Comparison of ENCODE assay signal across 28 cellular contexts in the genomic region with DNA sequence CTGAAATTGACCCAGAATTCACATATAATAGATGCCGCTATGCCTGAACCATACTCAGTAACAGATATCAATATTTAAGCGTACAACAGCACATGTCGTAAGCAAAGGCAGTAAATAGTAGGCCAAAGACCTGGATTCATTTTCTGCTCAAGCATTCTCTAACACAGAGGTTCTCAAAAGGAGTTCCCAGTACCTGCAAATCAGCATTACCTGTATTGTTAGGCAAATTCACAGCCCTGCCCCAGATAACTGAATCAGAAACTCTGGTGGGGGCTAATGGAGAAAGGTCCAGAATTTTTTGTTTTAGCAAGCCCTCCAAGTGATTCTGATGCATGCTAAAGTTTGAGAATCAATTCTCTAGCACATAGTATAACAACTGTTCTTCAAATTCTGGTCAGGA. TPM values are rescaled to one million over a fixed set of nuclear protein-coding genes. Genes with fewer than 3 reads are reported as not detected.
"Had no signal": no experiment of that assay in that cellular context is flagged by ENCODE, and none has a peak within 500 bp of the region (broad histone marks: within the 10 kb centered on the region; RNA-seq: fewer than 3 reads in every experiment).

No MANE protein-coding gene starts in this region.

- H3K4me3 ChIP-seq: colonic mucosa, esophagus squamous epithelium, gastrocnemius medialis, heart right ventricle, left lung, lower lobe of right lung, mucosa of descending colon had no signal

- H3K36me3 ChIP-seq: colonic mucosa, esophagus squamous epithelium, gastrocnemius medialis, heart right ventricle, left lung, lower lobe of right lung had no signal

- H3K27ac ChIP-seq: colonic mucosa, epithelial cell of prostate, esophagus squamous epithelium, gastrocnemius medialis, heart right ventricle, left lung, lower lobe of right lung had no signal

- ATAC-seq: effector memory CD8-positive, alpha-beta T cell; esophagus mucosa; gastrocnemius medialis; heart right ventricle; left cardiac atrium; left lung; left ventricle myocardium superior; lower lobe of right lung; mucosa of descending colon had no signal

- H3K27ac Mint-ChIP-seq: dendritic cell treated with granulocyte-macrophage colony-stimulating factor and Interleukin-4, amounts not matched to agents 40 ng/mL and 50 ng/mL, for 4 days; effector memory CD8-positive, alpha-beta T cell; endodermal cell; immature natural killer cell; mesothelial cell of epicardium; naive B cell had no signal

- H3K36me3 Mint-ChIP-seq: immature natural killer cell, naive B cell had no signal

- H3K4me1 Mint-ChIP-seq: endodermal cell, immature natural killer cell, mesothelial cell of epicardium, naive B cell had no signal

- H3K4me1 ChIP-seq: colonic mucosa, esophagus squamous epithelium, heart right ventricle, left lung, lower lobe of right lung had no signal

- H3K9me3 Mint-ChIP-seq: dendritic cell treated with granulocyte-macrophage colony-stimulating factor and Interleukin-4, amounts not matched to agents 40 ng/mL and 50 ng/mL, for 4 days; effector memory CD8-positive, alpha-beta T cell; endodermal cell; mesothelial cell of epicardium; naive B cell had no signal

- H3K9me3 ChIP-seq: colonic mucosa, esophagus squamous epithelium, gastrocnemius medialis, heart right ventricle, left lung, lower lobe of right lung, mucosa of descending colon had no signal

- H3K27me3 ChIP-seq: colonic mucosa, esophagus squamous epithelium, gastrocnemius medialis, heart right ventricle, left lung had no signal

- DNase-seq: colonic mucosa; cortex of kidney; effector CD8-positive, alpha-beta T cell; effector memory CD8-positive, alpha-beta T cell; endodermal cell; erythroblast; esophagus squamous epithelium; foreskin melanocyte; gastrocnemius medialis; glutamatergic neuron; head of caudate nucleus; heart right ventricle; hippocampal formation; immature natural killer cell; left cardiac atrium; left lung; left ventricle myocardium superior; lower lobe of right lung; mesenchymal stem cell; mucosa of descending colon; naive B cell had no signal

- H3K4me3 Mint-ChIP-seq: dendritic cell treated with granulocyte-macrophage colony-stimulating factor and Interleukin-4, amounts not matched to agents 40 ng/mL and 50 ng/mL, for 4 days; effector memory CD8-positive, alpha-beta T cell; endodermal cell; immature natural killer cell; mesothelial cell of epicardium; naive B cell had no signal

RNA-seq across cellular contexts. Expression of gene RSPO3, which starts 36.0 kb away (rescaled TPM):
- total RNA-seq: dermis microvascular lymphatic vessel endothelial cell, lung microvascular endothelial cell had no signal
- polyA plus RNA-seq: immature natural killer cell, keratinocyte had no signal
